24 cellular contexts compared by ENCODE assay signal in genomic region chr4:69360271-69360670, GRCh38.
"Had no signal": no experiment of that assay in that cellular context is flagged by ENCODE, and none has a peak within 500 bp of the region (broad histone marks: within the 10 kb centered on the region; RNA-seq: fewer than 3 reads in every experiment).

No MANE protein-coding gene starts in this region.

- H3K9me3 ChIP-seq: left ventricle myocardium inferior, psoas muscle, right atrium auricular region, upper lobe of left lung had no signal

- H3K27me3 ChIP-seq: brain microvascular endothelial cell, right atrium auricular region, upper lobe of left lung had no signal

- H3K36me3 ChIP-seq: brain microvascular endothelial cell, left ventricle myocardium inferior, right atrium auricular region, upper lobe of left lung, WERI-Rb-1 had no signal

- ATAC-seq: activated CD8-positive, alpha-beta memory T cell treated with anti-CD3 and anti-CD28 coated beads, Interleukin-2, amount 10 ng/mL, durations not matched to agents 7 days and 5 days; activated CD8-positive, alpha-beta T cell treated with anti-CD3 and anti-CD28 coated beads for 36 hours; esophagus mucosa; psoas muscle; SK-N-SH treated with all-trans-retinoic acid at 6 μM for 48 hours; stimulated activated naive B cell treated with anti-CD40 and anti-IgM and Interleukin-4, amounts not matched to agents 10 μg/mL and 1 μg/mL and 100 μg/mL, for 72 hours had no signal

- H3K4me1 ChIP-seq: left ventricle myocardium inferior, psoas muscle, right atrium auricular region, upper lobe of left lung had no signal

- H3K4me3 ChIP-seq: left ventricle myocardium inferior, psoas muscle, right atrium auricular region, upper lobe of left lung had no signal

- DNase-seq: activated CD4-positive, alpha-beta T cell treated with anti-CD3 and anti-CD28 coated beads, Interleukin-2, amount 10 ng/mL, durations not matched to agents 7 days and 5 days; activated CD4-positive, CD25-positive, alpha-beta regulatory T cell treated with anti-CD3 and anti-CD28 coated beads, Interleukin-2, amount 50 U/mL, for 72 hours; activated CD8-positive, alpha-beta memory T cell treated with anti-CD3 and anti-CD28 coated beads, Interleukin-2, amount 10 ng/mL, durations not matched to agents 7 days and 5 days; activated CD8-positive, alpha-beta T cell treated with anti-CD3 and anti-CD28 coated beads for 36 hours; activated gamma-delta T cell; activated naive CD4-positive, alpha-beta T cell treated with anti-CD3 and anti-CD28 coated beads, Interleukin-2, amount 50 U/mL, for 16 hours; activated T-cell treated with anti-CD3 and anti-CD28 coated beads for 4 hours; aorta; brain microvascular endothelial cell; caudate nucleus; effector memory CD4-positive, alpha-beta T cell; foreskin melanocyte; immature natural killer cell; left ventricle myocardium inferior; naive B cell; psoas muscle; stimulated activated CD4-positive, alpha-beta T cell treated with anti-CD3 and anti-CD28 coated beads, Interleukin-2, amount 100 ng/mL, for 48 hours; stimulated activated CD8-positive, alpha-beta memory T cell treated with anti-CD3 and anti-CD28 coated beads, Interleukin-4, amount 100 ng/mL, for 48 hours; stimulated activated naive B cell treated with anti-CD40 and anti-IgM and Interleukin-4, amounts not matched to agents 10 μg/mL and 1 μg/mL and 100 μg/mL, for 72 hours; upper lobe of left lung; WERI-Rb-1 had no signal

- H3K27ac ChIP-seq: brain microvascular endothelial cell, left ventricle myocardium inferior, psoas muscle, right atrium auricular region, upper lobe of left lung, WERI-Rb-1 had no signal
